In the genomic region with DNA sequence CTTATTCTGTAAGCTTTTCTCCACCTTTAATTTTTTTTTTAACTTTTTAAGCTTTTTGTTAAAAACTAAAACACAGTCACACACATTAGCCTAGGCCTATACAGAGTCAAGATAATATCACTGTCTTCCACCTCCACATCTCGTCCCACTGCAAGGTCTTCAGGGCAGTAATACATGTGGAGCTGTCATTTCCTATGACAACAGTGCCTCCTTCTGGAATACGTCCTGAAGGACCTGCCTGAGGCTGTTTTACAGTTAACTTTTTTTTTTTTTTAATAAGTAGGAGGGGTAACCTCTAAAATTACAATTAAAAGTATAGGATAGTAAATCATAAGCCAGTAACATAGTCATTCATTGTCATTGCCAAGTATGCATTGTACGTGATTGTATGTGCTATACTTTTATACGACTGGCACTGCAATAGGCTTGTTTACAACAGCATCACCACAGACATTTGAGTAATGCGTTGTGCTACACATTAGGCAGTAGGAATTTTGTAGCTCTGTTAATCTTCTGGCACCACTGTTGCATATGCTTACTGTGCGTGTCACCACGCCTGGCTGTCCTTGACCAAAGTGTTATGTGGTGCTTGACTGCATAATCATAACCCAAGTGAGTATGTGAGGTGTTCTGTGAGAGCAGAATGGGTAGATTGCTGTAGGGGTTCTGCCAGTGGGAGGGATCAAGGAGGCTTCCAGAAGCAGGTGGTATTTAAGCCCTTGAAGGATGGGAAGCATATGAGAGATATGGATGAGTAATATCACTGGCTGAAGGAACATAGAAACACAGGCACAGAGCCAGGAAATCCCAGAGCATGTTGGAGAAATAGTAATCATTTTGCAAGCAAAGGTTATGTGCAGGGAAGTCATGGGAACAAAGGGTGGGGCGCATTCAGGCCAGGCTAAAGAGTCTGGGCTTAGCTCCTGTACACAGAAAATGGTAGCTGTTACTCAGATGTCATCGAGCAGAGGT, we compare ENCODE assay signal across 8 cellular contexts. TPM values are rescaled to one million over a fixed set of nuclear protein-coding genes. Genes with fewer than 3 reads are reported as not detected.
A peak's percentile ranks its signal among the peaks of the same experiment; 100 is the strongest.
DNase-seq lines count a peak whose midpoint lies in the region; ATAC-seq and TF ChIP-seq lines count a peak whose summit lies in the region.

No MANE protein-coding gene starts in this region.

- BruUV-seq in A673 (replicated peaks; lab: Mats Ljungman, UMichigan), result no TSS peak
- no TSS peak for BruUV-seq in Panc1 (replicated peaks; lab: Mats Ljungman, UMichigan)

- CTCF ChIA-PET in A673 (lab: Charles Lee) (interaction anchor here (0.6 to 1.2 kb wide), 6 partner anchors 136 to 1139 kb away, joined by 3 to 6 read pairs (median 4); a partner anchor contains a TSS), GM10248 (lab: Yijun Ruan, JAX) (interaction anchor here (0.6 to 2.9 kb wide), 12 partner anchors 8 to 416 kb away, joined by 3 to 9 read pairs (median 3); no protein-coding TSS in a partner anchor), Panc1 (lab: Charles Lee) (interaction anchor here (0.6 to 1.1 kb wide), 5 partner anchors 112 to 234 kb away, joined by 3 to 5 read pairs (median 3); no protein-coding TSS in a partner anchor)
- CTCF ChIA-PET in activated CD4-positive, alpha-beta memory T cell treated with anti-CD3 and anti-CD28 coated beads, Interleukin-2, amount 10 ng/mL, durations not matched to agents 7 days and 5 days (lab: Charles Lee), result interaction anchor here (0.6 to 2.7 kb wide), 10 partner anchors 11 to 238 kb away, joined by 3 to 28 read pairs (median 3); no protein-coding TSS in a partner anchor

- TF ChIP-seq CTCF in A673 (conservative IDR thresholded peaks at IDR 0.05; ENCODE audit: low read depth, low read length), result peak; percentile 63
- TF ChIP-seq CTCF in GM10248 (IDR thresholded peaks at IDR 0.05; ENCODE audit: control extremely low read depth, extremely low read depth, low read depth, missing control alignments), result peak; percentile 25
- peak; percentile 62 for TF ChIP-seq CTCF in Panc1 (IDR thresholded peaks at IDR 0.05)
- TF ChIP-seq CTCF in prostate gland (IDR thresholded peaks at IDR 0.05), result peak in 3 of 4 experiments; percentile 25 to 55 (median 41)

- H3K4me1 ChIP-seq in A673 (ENCODE audit: insufficient read depth, low read length, poor library complexity, severe bottlenecking) (no peaks in the 10 kb centered on the region), Panc1 (ENCODE audit: control insufficient read depth, insufficient read depth, low read length) (no peaks in the 10 kb centered on the region), prostate gland (replicated peaks) (no peaks in the 10 kb centered on the region)

- H3K36me3 ChIP-seq in A673 (ENCODE audit: insufficient read depth, low read length, poor library complexity, severe bottlenecking) (peaks cover 9% of the 10 kb centered on the region), Panc1 (ENCODE audit: control insufficient read depth, insufficient read depth, low read length) (peaks cover 8% of the 10 kb centered on the region; the same call in 1 of the 2 replicates), prostate gland (no peaks in the 10 kb centered on the region)

- ATAC-seq in Panc1 (peak; percentile 76), GM21723 (IDR thresholded peaks at IDR 0.05; ENCODE audit: unreplicated experiment) (no peak)

- WGBS in prostate gland, result 81% methylated on average over 9 of the region's 9 CpGs

- no peaks in the 10 kb centered on the region for H3K9me3 Mint-ChIP-seq in activated CD4-positive, alpha-beta memory T cell treated with anti-CD3 and anti-CD28 coated beads, Interleukin-2, amount 10 ng/mL, durations not matched to agents 7 days and 5 days

- no peak for TF ChIP-seq POLR2A in prostate gland (IDR thresholded peaks at IDR 0.05)

- in situ Hi-C loops in Panc1 (cut with HindIII; ENCODE audit: low pct_unique_long_range_greater_than_20kb, low sequenced_read_pairs), result no loop called here

- H3K9me3 ChIP-seq in A673 (ENCODE audit: low read depth, low read length, poor library complexity, severe bottlenecking) (no peaks in the 10 kb centered on the region), Panc1 (ENCODE audit: control insufficient read depth, insufficient read depth, low read depth, low read length) (no peaks in the 10 kb centered on the region), prostate gland (no peaks in the 10 kb centered on the region)

- peak; percentile 68 for DNase-seq in A673 (ENCODE audit: low spot score)
- DNase-seq in GM10248 (ENCODE audit: extremely low spot score), result no peak
- no peak for DNase-seq in Panc1 (ENCODE audit: low read depth, low spot score)
- DNase-seq in fibroblast of gingiva (ENCODE audit: low read depth), result peak; percentile 81
- DNase-seq in prostate gland (ENCODE audit: low spot score), result no peak
- no peak for DNase-seq in germinal center (ENCODE audit: low spot score)
- DNase-seq in activated CD4-positive, alpha-beta memory T cell treated with anti-CD3 and anti-CD28 coated beads, Interleukin-2, amount 10 ng/mL, durations not matched to agents 7 days and 5 days, result no peak

- H3K4me1 Mint-ChIP-seq in activated CD4-positive, alpha-beta memory T cell treated with anti-CD3 and anti-CD28 coated beads, Interleukin-2, amount 10 ng/mL, durations not matched to agents 7 days and 5 days, result peaks cover 35% of the 10 kb centered on the region

- H3K27me3 ChIP-seq in A673 (replicated peaks; ENCODE audit: insufficient read depth, low read depth, low read length, poor library complexity) (no peaks in the 10 kb centered on the region), Panc1 (ENCODE audit: control insufficient read depth, insufficient read depth, low read length) (no peaks in the 10 kb centered on the region), prostate gland (replicated peaks; ENCODE audit: insufficient read depth) (no peaks in the 10 kb centered on the region)

- H3K27ac Mint-ChIP-seq in activated CD4-positive, alpha-beta memory T cell treated with anti-CD3 and anti-CD28 coated beads, Interleukin-2, amount 10 ng/mL, durations not matched to agents 7 days and 5 days, result no peak overlapping the region

- H3K4me3 ChIP-seq in A673 (ENCODE audit: low read depth, low read length, poor library complexity, severe bottlenecking) (no peak overlapping the region), Panc1 (ENCODE audit: low read depth in 2 of 2, low read length in 2 of 2) (no peak overlapping the region), prostate gland (no peak overlapping the region)

- no peaks in the 10 kb centered on the region for H3K27me3 Mint-ChIP-seq in activated CD4-positive, alpha-beta memory T cell treated with anti-CD3 and anti-CD28 coated beads, Interleukin-2, amount 10 ng/mL, durations not matched to agents 7 days and 5 days

- POLR2A ChIA-PET in A673 (lab: Charles Lee; ENCODE audit: low non-redundant PET), result no interaction called here
- POLR2A ChIA-PET in GM10248 (lab: Yijun Ruan, JAX), result interaction anchor here (0.5 kb wide), 1 partner anchor 354 kb away, joined by 3 read pairs; no protein-coding TSS in a partner anchor
- POLR2A ChIA-PET in Panc1 (lab: Charles Lee), result interaction anchor here (0.6 to 0.7 kb wide), 4 partner anchors 84 to 981 kb away, joined by 3 to 5 read pairs (median 4); no protein-coding TSS in a partner anchor
- POLR2A ChIA-PET in activated CD4-positive, alpha-beta memory T cell treated with anti-CD3 and anti-CD28 coated beads, Interleukin-2, amount 10 ng/mL, durations not matched to agents 7 days and 5 days (lab: Charles Lee), result interaction anchor here (1.5 kb wide), 1 partner anchor 18 kb away, joined by 6 read pairs; a partner anchor contains a TSS

- H3K4me3 Mint-ChIP-seq in activated CD4-positive, alpha-beta memory T cell treated with anti-CD3 and anti-CD28 coated beads, Interleukin-2, amount 10 ng/mL, durations not matched to agents 7 days and 5 days, result no peak overlapping the region

- peaks cover 52% of the 10 kb centered on the region for H3K36me3 Mint-ChIP-seq in activated CD4-positive, alpha-beta memory T cell treated with anti-CD3 and anti-CD28 coated beads, Interleukin-2, amount 10 ng/mL, durations not matched to agents 7 days and 5 days (ENCODE audit: low read depth)

- H3K27ac ChIP-seq in A673 (ENCODE audit: low read depth, low read length, poor library complexity, severe bottlenecking) (no peak overlapping the region), Panc1 (ENCODE audit: low read length) (no peak overlapping the region), prostate gland (no peak overlapping the region)

- intact Hi-C loops in A673 (cut with micrococcal nuclease; ENCODE audit: unreplicated experiment) (loop anchor here (10.0 kb wide), 2 partner anchors 117 to 187 kb away; no protein-coding TSS in a partner anchor), Panc1 (cut with micrococcal nuclease; ENCODE audit: unreplicated experiment) (loop anchor here (10.0 kb wide), 1 partner anchor 107 kb away; no protein-coding TSS in a partner anchor), prostate gland (cut with DNase I) (no loop called here)

RNA-seq across cellular contexts. Expression of a gene that starts 18.3 kb away (rescaled TPM):
- total RNA-seq in A673 (2021) (59.0 and 67.2 TPM in 2 replicates), Panc1 (2021; ENCODE audit: unreplicated experiment) (65.9 TPM), prostate gland (10 to 100 TPM; 10.8 to 34.7 TPM)
- 65.8 TPM for polyA plus RNA-seq in Panc1 (2012; ENCODE audit: insufficient read length)
- 10 to 100 TPM; 32.5 to 33.1 TPM for total RNA-seq in activated CD4-positive, alpha-beta memory T cell treated with anti-CD3 and anti-CD28 coated beads, Interleukin-2, amount 10 ng/mL, durations not matched to agents 7 days and 5 days

Comparison
In these comparisons a context has a peak if more than half of its experiments do, and no peak if none do; other contexts are left out.
1. DNase-seq: peak in A673 (single experiment) and fibroblast of gingiva (single experiment); none in GM10248 (single experiment), Panc1 (single experiment), prostate gland (single experiment), germinal center (single experiment) and activated CD4-positive, alpha-beta memory T cell treated with anti-CD3 and anti-CD28 coated beads, Interleukin-2, amount 10 ng/mL, durations not matched to agents 7 days and 5 days (single experiment).
2. Peak in every context shown above with its lines, with median percentiles within 50 percentile points of each other: CTCF ChIP-seq.